Comparison of ENCODE assay signal across 1 cellular context in the genomic region with DNA sequence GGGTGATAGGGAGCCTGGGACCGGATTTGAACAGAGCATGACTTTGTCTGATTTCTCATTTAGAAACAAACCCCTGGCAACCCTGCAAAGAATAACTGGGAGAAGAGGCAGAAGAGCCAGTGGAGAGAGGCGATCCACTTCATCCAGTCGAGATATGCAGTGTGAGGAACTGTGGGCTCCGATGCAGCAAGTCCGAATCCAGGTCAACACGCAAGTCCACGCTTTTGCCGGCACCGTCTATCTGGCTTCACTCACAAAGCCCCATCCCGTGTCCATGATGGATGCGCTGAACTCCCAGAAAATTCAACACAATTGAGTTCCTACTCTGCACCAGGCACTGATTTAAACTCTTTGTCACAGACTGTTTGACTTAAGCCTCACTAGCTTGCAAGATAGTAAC.
TF ChIP-seq lines count a peak whose summit lies in the region.

No MANE protein-coding gene starts in this region.

TF ChIP-seq in IMR-90, 13 proteins besides CTCF, POLR2A, EP300 and RAD21:
- TF ChIP-seq, protein P1, sequence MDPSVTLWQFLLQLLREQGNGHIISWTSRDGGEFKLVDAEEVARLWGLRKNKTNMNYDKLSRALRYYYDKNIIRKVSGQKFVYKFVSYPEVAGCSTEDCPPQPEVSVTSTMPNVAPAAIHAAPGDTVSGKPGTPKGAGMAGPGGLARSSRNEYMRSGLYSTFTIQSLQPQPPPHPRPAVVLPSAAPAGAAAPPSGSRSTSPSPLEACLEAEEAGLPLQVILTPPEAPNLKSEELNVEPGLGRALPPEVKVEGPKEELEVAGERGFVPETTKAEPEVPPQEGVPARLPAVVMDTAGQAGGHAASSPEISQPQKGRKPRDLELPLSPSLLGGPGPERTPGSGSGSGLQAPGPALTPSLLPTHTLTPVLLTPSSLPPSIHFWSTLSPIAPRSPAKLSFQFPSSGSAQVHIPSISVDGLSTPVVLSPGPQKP (IDR thresholded peaks at IDR 0.05; ENCODE audit: borderline replicate concordance, low read depth, low read length): no peak
- no peak for TF ChIP-seq MXI1 (IDR thresholded peaks at IDR 0.05; ENCODE audit: borderline replicate concordance, low read depth, low read length)
- TF ChIP-seq MAFK (IDR thresholded peaks at IDR 0.05; ENCODE audit: low read depth, low read length): no peak
- TF ChIP-seq NFE2L2 (IDR thresholded peaks at IDR 0.05; ENCODE audit: low read depth, low read length): no peak
- no peak for TF ChIP-seq RCOR1 (IDR thresholded peaks at IDR 0.05; ENCODE audit: insufficient replicate concordance, low read length)
- TF ChIP-seq CEBPB (IDR thresholded peaks at IDR 0.05; ENCODE audit: low read depth, low read length): no peak
- TF ChIP-seq MAZ (IDR thresholded peaks at IDR 0.05; ENCODE audit: borderline replicate concordance, low read depth, low read length): no peak
- no peak for TF ChIP-seq FOS (IDR thresholded peaks at IDR 0.05; ENCODE audit: low read depth, low read length)
- no peak for TF ChIP-seq SMC3 (IDR thresholded peaks at IDR 0.05; ENCODE audit: low read depth, low read length)
- no peak for TF ChIP-seq CHD1 (IDR thresholded peaks at IDR 0.05; ENCODE audit: low read depth, low read length)
- no peak for TF ChIP-seq BHLHE40 (IDR thresholded peaks at IDR 0.05; ENCODE audit: low read depth, low read length)
- TF ChIP-seq RFX5 (IDR thresholded peaks at IDR 0.05; ENCODE audit: low read depth, low read length): no peak
